Comparison of ENCODE assay signal across 8 cellular contexts in genomic region chr5:152271420-152271819, GRCh38.
DNase-seq lines count a peak whose midpoint lies in the region; ATAC-seq and TF ChIP-seq lines count a peak whose summit lies in the region.

No MANE protein-coding gene starts in this region.

- no peaks in the 10 kb centered on the region for H3K9me2 ChIP-seq in PC-3 (replicated peaks; ENCODE audit: low read length)

- H3K9me3 ChIP-seq in PC-3 (ENCODE audit: low read length) = no peaks in the 10 kb centered on the region

- no peaks in the 10 kb centered on the region for H4K20me1 ChIP-seq in PC-3 (ENCODE audit: low read length)

- BruUV-seq in PC-3 (replicated peaks; lab: Mats Ljungman, UMichigan) = no TSS peak

- TF ChIP-seq CTCF in PC-3 (conservative IDR thresholded peaks at IDR 0.05; ENCODE audit: low read depth, low read length) = peak; percentile 95

- DNase-seq in AML-193 (lab: John Stamatoyannopoulos, UW) (peak; percentile 23 to 32), H7 (peak; percentile 27), PC-3 (peak; percentile 87), iPS DF 4.7 (ENCODE audit: extremely low read depth, low spot score) (peak; percentile 25), kidney glomerular epithelial cell (lab: John Stamatoyannopoulos, UW) (no peak)
- DNase-seq in stimulated activated CD4-positive, alpha-beta T cell treated with anti-CD3 and anti-CD28 coated beads, Interleukin-2, amount 100 ng/mL, for 48 hours = no peak

- no peaks in the 10 kb centered on the region for H3K79me2 ChIP-seq in PC-3 (ENCODE audit: low read length)

- no peak overlapping the region for H3K27ac ChIP-seq in PC-3 (ENCODE audit: low read length)

- POLR2A ChIA-PET in PC-3 (lab: Charles Lee; ENCODE audit: unreplicated experiment) = interaction anchor here (0.7 kb wide), 1 partner anchor 811 kb away, joined by 3 read pairs; no protein-coding TSS in a partner anchor

- H3K27me3 ChIP-seq in H7 (ENCODE audit: control insufficient read depth, insufficient read depth, low read length) = no peaks in the 10 kb centered on the region
- H3K27me3 ChIP-seq in PC-3 (ENCODE audit: low read length) = no peaks in the 10 kb centered on the region

- H3F3A ChIP-seq in PC-3 (ENCODE audit: low read length, unreplicated experiment) = no peaks in the 10 kb centered on the region

- intact Hi-C loops in PC-3 (cut with micrococcal nuclease) = loop anchor here (1.0 to 5.0 kb wide), 8 partner anchors 69 to 446 kb away; partner anchors contain the start of gene GLRA1

- H3K4me2 ChIP-seq in PC-3 (ENCODE audit: low read length) = peak overlapping the region; percentile 33; the same call in 1 of the 2 replicates

- H3K36me3 ChIP-seq in H7 (replicated peaks; ENCODE audit: control insufficient read depth, insufficient read depth, low read length) (no peaks in the 10 kb centered on the region), PC-3 (ENCODE audit: low read depth, low read length) (no peaks in the 10 kb centered on the region)

- H3K4me3 ChIP-seq in H7 (ENCODE audit: insufficient read depth, low read depth, low read length) (no peak overlapping the region), PC-3 (ENCODE audit: low read length) (no peak overlapping the region)

- H3K4me1 ChIP-seq in PC-3 (ENCODE audit: insufficient read depth, low read length) = no peaks in the 10 kb centered on the region; the same call in 1 of the 2 replicates

- H2AFZ ChIP-seq in PC-3 (ENCODE audit: low read length) = peak overlapping the region; percentile 6; the same call in 1 of the 2 replicates

- peak; percentile 91 for ATAC-seq in PC-3
- no peak for ATAC-seq in HG03460 (IDR thresholded peaks at IDR 0.05; ENCODE audit: unreplicated experiment)
- ATAC-seq in HG03280 (IDR thresholded peaks at IDR 0.05; ENCODE audit: unreplicated experiment) = no peak

- H3K9ac ChIP-seq in PC-3 (ENCODE audit: low read length) = no peak overlapping the region

- CTCF ChIA-PET in PC-3 (lab: Charles Lee) = interaction anchor here (0.6 to 1.6 kb wide), 3 partner anchors 78 to 446 kb away, joined by 3 to 11 read pairs (median 4); no protein-coding TSS in a partner anchor

Comparison
In these comparisons a context has a peak if more than half of its experiments do, and no peak if none do; other contexts are left out.
1. DNase-seq: peak in AML-193 (2 of 2), H7 (single experiment), PC-3 (single experiment) and iPS DF 4.7 (single experiment); none in stimulated activated CD4-positive, alpha-beta T cell treated with anti-CD3 and anti-CD28 coated beads, Interleukin-2, amount 100 ng/mL, for 48 hours (0 of 2) and kidney glomerular epithelial cell (single experiment).